In genomic region chr11:72274435-72274834, GRCh38 we compare ENCODE assay signal across 26 cellular contexts. TPM values are rescaled to one million over a fixed set of nuclear protein-coding genes. Genes with fewer than 3 reads are reported as not detected.
DNase-seq lines count a peak whose midpoint lies in the region; ATAC-seq and TF ChIP-seq lines count a peak whose summit lies in the region.
"Had no signal": no experiment of that assay in that cellular context is flagged by ENCODE, and none has a peak within 500 bp of the region (broad histone marks: within the 10 kb centered on the region; RNA-seq: fewer than 3 reads in every experiment).

No MANE protein-coding gene starts in this region.

- H3K9me3 Mint-ChIP-seq in CD14-positive monocyte: peaks cover 0 to 2% (median 0%) of the 10 kb centered on the region in 7 donors
- H3K9me3 Mint-ChIP-seq in endothelial cell (ENCODE audit: unreplicated experiment): no peaks in the 10 kb centered on the region

- TF ChIP-seq CTCF in CD14-positive monocyte (IDR thresholded peaks at IDR 0.05): no peak
- no peak for TF ChIP-seq CTCF in left lung (IDR thresholded peaks at IDR 0.05)
- no peak for TF ChIP-seq CTCF in endothelial cell (IDR thresholded peaks at IDR 0.05; ENCODE audit: unreplicated experiment)

- H3K27ac ChIP-seq in left lung: no peak overlapping the region
- H3K27ac ChIP-seq: BLaER1 had no signal

- ATAC-seq in left lung: peak; percentile 16
- ATAC-seq: GM12878, Panc1 had no signal

- DNase-seq in CD14-positive monocyte (ENCODE audit: low spot score): no peak
- peak; percentile 64 for DNase-seq in MV-4-11 (lab: John Stamatoyannopoulos, UW)
- peak; percentile 89 for DNase-seq in fibroblast of gingiva (ENCODE audit: low read depth)
- DNase-seq in left lung: no peak
- DNase-seq in activated CD4-positive, alpha-beta T cell treated with anti-CD3 and anti-CD28 coated beads for 48 hours: no peak
- no peak for DNase-seq in endothelial cell (ENCODE audit: low spot score)
- DNase-seq in stimulated activated CD4-positive, alpha-beta T cell treated with anti-CD3 and anti-CD28 coated beads, Interleukin-15, amount 100 ng/mL, for 24 hours: no peak
- DNase-seq: CD4-positive, alpha-beta memory T cell; DND-41; Karpas-422; MG63; NCI-H1105; NCI-H146; NCI-H2029 treated with DMSO at 0.1 percent for 48 hours; NCI-H345; NCI-H524; NCI-H774; NK-92 treated with Interleukin-12 subunit alpha and Interleukin-12 subunit beta, amount 100 ng/mL, for 24 hours; SIG-M5; SK-N-SH had no signal

- H3K4me3 Mint-ChIP-seq in CD14-positive monocyte (no peak overlapping the region), endothelial cell (ENCODE audit: unreplicated experiment) (no peak overlapping the region)
- H3K4me3 Mint-ChIP-seq: CD4-positive, alpha-beta memory T cell had no signal

- intact Hi-C loops in CD14-positive monocyte (cut with micrococcal nuclease) (loop anchor here in 1 of 2 donors (5.0 kb wide), 1 partner anchor 52 kb away; the partner anchor contains the start of gene INPPL1), left lung (cut with DNase I) (no loop called here)

- peaks cover 0 to 3% of the 10 kb centered on the region in 2 donors for H3K27me3 ChIP-seq in left lung
- H3K27me3 ChIP-seq: BLaER1, MG63 had no signal

- peaks cover 0 to 12% of the 10 kb centered on the region in 2 donors for H3K4me1 ChIP-seq in left lung
- H3K4me1 ChIP-seq: BLaER1, HAP-1 had no signal

- H3K27me3 Mint-ChIP-seq in CD14-positive monocyte (ENCODE audit: low read depth in 3 of 3) (peaks cover 5 to 7% (median 6%) of the 10 kb centered on the region in 3 donors), endothelial cell (ENCODE audit: unreplicated experiment) (peaks cover 1% of the 10 kb centered on the region)

- H3K36me3 ChIP-seq in left lung: no peaks in the 10 kb centered on the region
- H3K36me3 ChIP-seq: BLaER1, HAP-1, MG63 had no signal

- H3K4me1 Mint-ChIP-seq in CD14-positive monocyte (peaks cover 39% of the 10 kb centered on the region), endothelial cell (ENCODE audit: unreplicated experiment) (no peaks in the 10 kb centered on the region)

- no peaks in the 10 kb centered on the region for H3K36me3 Mint-ChIP-seq in CD14-positive monocyte
- no peaks in the 10 kb centered on the region for H3K36me3 Mint-ChIP-seq in endothelial cell (ENCODE audit: low read depth, unreplicated experiment)
- H3K36me3 Mint-ChIP-seq: CD4-positive, alpha-beta memory T cell had no signal

- H3K9me3 ChIP-seq in left lung: no peaks in the 10 kb centered on the region
- H3K9me3 ChIP-seq: BLaER1, HAP-1, SK-N-SH had no signal

- H3K4me3 ChIP-seq in left lung: no peak overlapping the region
- H3K4me3 ChIP-seq: BLaER1, GM12878, HAP-1, MG63 had no signal

- H3K27ac Mint-ChIP-seq in CD14-positive monocyte (peak overlapping the region in 6 of 7 donors; percentile 69 to 94 (median 86)), endothelial cell (ENCODE audit: unreplicated experiment) (no peak overlapping the region)
- H3K27ac Mint-ChIP-seq: CD4-positive, alpha-beta memory T cell had no signal

RNA-seq across cellular contexts. Expression of gene PHOX2A, which starts 30.5 kb away (rescaled TPM):
- not detected for polyA plus RNA-seq in CD14-positive monocyte
- total RNA-seq in left lung: not detected
- not detected for total RNA-seq in endothelial cell (ENCODE audit: unreplicated experiment)
- total RNA-seq: A673; CD4-positive, alpha-beta memory T cell; GM12878; HT1080 had no signal
- polyA plus RNA-seq: CD4-positive, alpha-beta memory T cell; GM12878 had no signal

RNA-seq across cellular contexts. Expression of gene INPPL1, which starts 49.9 kb away (rescaled TPM):
- 10 to 100 TPM; 11.8 to 12.6 TPM for polyA plus RNA-seq in CD14-positive monocyte
- total RNA-seq in left lung (100 to 1,000 TPM; 159 to 201 TPM), endothelial cell (ENCODE audit: unreplicated experiment) (168 TPM)

RNA-seq across cellular contexts. Expression of gene FOLR2, which starts 57.8 kb away (rescaled TPM):
- polyA plus RNA-seq in CD14-positive monocyte: 10 to 100 TPM; 62.6 to 63.8 TPM
- total RNA-seq in left lung: 10 to 100 TPM; 20.9 to 50.2 TPM
- not detected for total RNA-seq in endothelial cell (ENCODE audit: unreplicated experiment)
- total RNA-seq: A673; CD4-positive, alpha-beta memory T cell; HT1080 had no signal
- polyA plus RNA-seq: CD4-positive, alpha-beta memory T cell; SK-N-SH had no signal

Comparison
In these comparisons a context has a peak if more than half of its experiments do, and no peak if none do; other contexts are left out.
1. DNase-seq: peak in MV-4-11 (single experiment) and fibroblast of gingiva (single experiment); none in CD14-positive monocyte (single experiment), left lung (0 of 2), activated CD4-positive, alpha-beta T cell treated with anti-CD3 and anti-CD28 coated beads for 48 hours (single experiment), endothelial cell (single experiment) and stimulated activated CD4-positive, alpha-beta T cell treated with anti-CD3 and anti-CD28 coated beads, Interleukin-15, amount 100 ng/mL, for 24 hours (single experiment).
2. RNA of gene FOLR2, which starts 57.8 kb away (total RNA-seq): 20.9 to 50.2 TPM in left lung; not detected in endothelial cell (single experiment); every median in the first group is over 10 times any median in the second.